Comparison of ENCODE assay signal across 1 cellular context in the genomic region with DNA sequence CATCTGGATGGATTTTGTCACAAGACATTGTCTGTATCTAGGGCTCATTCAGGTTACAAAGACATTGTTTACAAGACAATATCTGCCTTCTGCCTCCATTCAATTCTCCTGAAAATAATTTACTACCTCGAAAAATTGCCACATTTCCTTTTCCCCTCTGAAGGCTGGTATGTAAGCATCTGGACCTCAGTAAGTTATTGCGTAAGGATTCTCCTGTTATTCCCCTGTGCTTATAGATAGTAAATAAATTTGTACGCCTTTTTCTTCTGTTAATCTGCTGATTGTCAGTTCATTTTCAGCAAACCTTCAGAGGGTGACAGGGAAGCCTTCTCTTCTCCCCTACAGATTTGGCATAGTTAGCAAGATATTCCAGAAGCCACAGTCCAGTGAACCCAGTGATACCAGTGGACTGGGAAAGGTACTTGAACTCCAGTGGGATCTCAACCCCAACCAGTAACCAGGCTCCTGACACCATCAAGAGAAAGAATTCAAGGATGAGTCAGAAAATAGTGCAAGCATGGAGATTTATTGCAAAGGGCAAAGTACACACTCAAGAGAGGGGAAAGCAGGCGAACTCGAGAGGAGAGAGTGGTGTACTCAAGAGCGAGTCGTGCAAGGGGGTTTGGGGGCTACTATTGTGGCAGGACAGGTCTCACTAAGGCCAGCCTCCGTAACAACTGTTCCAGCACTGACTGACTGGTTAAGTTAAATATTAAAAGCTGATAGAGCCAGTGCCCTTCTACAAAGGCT.
TF ChIP-seq lines count a peak whose summit lies in the region.

No MANE protein-coding gene starts in this region.

TF ChIP-seq in IMR-90, 13 proteins besides CTCF, POLR2A, EP300 and RAD21:
- TF ChIP-seq, protein P1, sequence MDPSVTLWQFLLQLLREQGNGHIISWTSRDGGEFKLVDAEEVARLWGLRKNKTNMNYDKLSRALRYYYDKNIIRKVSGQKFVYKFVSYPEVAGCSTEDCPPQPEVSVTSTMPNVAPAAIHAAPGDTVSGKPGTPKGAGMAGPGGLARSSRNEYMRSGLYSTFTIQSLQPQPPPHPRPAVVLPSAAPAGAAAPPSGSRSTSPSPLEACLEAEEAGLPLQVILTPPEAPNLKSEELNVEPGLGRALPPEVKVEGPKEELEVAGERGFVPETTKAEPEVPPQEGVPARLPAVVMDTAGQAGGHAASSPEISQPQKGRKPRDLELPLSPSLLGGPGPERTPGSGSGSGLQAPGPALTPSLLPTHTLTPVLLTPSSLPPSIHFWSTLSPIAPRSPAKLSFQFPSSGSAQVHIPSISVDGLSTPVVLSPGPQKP (IDR thresholded peaks at IDR 0.05; ENCODE audit: borderline replicate concordance, low read depth, low read length), result no peak
- TF ChIP-seq MXI1 (IDR thresholded peaks at IDR 0.05; ENCODE audit: borderline replicate concordance, low read depth, low read length) (no peak), RCOR1 (IDR thresholded peaks at IDR 0.05; ENCODE audit: insufficient replicate concordance, low read length) (no peak), CEBPB (IDR thresholded peaks at IDR 0.05; ENCODE audit: low read depth, low read length) (peak; percentile 48; the same call in 1 of the 2 replicates)
